1 cellular context compared by ENCODE assay signal in the genomic region with DNA sequence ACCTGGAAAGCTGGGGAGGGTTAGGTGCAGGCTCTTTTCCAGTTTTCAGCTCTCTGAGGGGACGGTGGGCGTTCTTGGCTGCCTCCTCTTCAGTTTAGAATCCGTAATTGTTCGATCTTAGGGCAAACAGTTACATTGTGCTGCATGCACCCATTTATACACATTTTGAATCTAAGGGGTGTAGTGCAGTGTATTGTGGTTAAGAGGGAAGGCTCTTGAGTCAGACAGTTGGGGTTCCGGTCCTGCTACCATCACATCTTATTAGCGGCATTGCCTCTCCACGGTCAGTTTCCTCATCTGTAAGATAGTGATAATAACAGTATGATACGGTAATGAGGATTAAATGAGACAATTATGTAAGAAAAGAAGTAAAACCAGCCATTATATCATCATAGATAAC.
TF ChIP-seq lines count a peak whose summit lies in the region.

No MANE protein-coding gene starts in this region.

TF ChIP-seq in WTC11, 78 proteins besides CTCF, POLR2A, EP300 and RAD21 (continued from another document):
- TF ChIP-seq TEAD1 (CRISPR knock-in tag; IDR thresholded peaks at IDR 0.05): no peak
